12 cellular contexts compared by ENCODE assay signal in genomic region chr2:68182902-68183301, GRCh38.
"Had no signal": no experiment of that assay in that cellular context is flagged by ENCODE, and none has a peak within 500 bp of the region (broad histone marks: within the 10 kb centered on the region; RNA-seq: fewer than 3 reads in every experiment).

No MANE protein-coding gene starts in this region.

- H3K4me3 Mint-ChIP-seq: activated naive CD4-positive, alpha-beta T cell treated with anti-CD3 and anti-CD28 coated beads, Interleukin-2, amount 10 ng/mL, durations not matched to agents 7 days and 5 days had no signal

- H3K4me1 ChIP-seq: colonic mucosa, psoas muscle had no signal

- H3K27me3 Mint-ChIP-seq: activated naive CD4-positive, alpha-beta T cell treated with anti-CD3 and anti-CD28 coated beads, Interleukin-2, amount 10 ng/mL, durations not matched to agents 7 days and 5 days had no signal

- H3K27me3 ChIP-seq: colonic mucosa, right lobe of liver had no signal

- H3K9me3 Mint-ChIP-seq: activated naive CD4-positive, alpha-beta T cell treated with anti-CD3 and anti-CD28 coated beads, Interleukin-2, amount 10 ng/mL, durations not matched to agents 7 days and 5 days; activated T-helper 2 cell treated with anti-CD3 and anti-CD28 coated beads, Interferon-gamma antibody, Interleukin-2, Interleukin-4, amounts not matched to agents 10 μg/mL and 5 μg/mL and 100 μg/mL, durations not matched to agents 14 hours and 24 hours and 36 hours had no signal

- H3K9me3 ChIP-seq: colonic mucosa, psoas muscle, right lobe of liver had no signal

- H3K4me3 ChIP-seq: colonic mucosa, psoas muscle, right lobe of liver, smooth muscle cell had no signal

- H3K36me3 ChIP-seq: colonic mucosa had no signal

- DNase-seq: activated CD8-positive, alpha-beta memory T cell treated with anti-CD3 and anti-CD28 coated beads for 24 hours; activated naive CD4-positive, alpha-beta T cell treated with anti-CD3 and anti-CD28 coated beads, Interleukin-2, amount 10 ng/mL, durations not matched to agents 7 days and 5 days; amniotic stem cell; caudate nucleus; colonic mucosa; psoas muscle; right lobe of liver; T-helper 1 cell had no signal

- H3K27ac ChIP-seq: colonic mucosa, psoas muscle, right lobe of liver had no signal

- H3K4me1 Mint-ChIP-seq: activated naive CD4-positive, alpha-beta T cell treated with anti-CD3 and anti-CD28 coated beads, Interleukin-2, amount 10 ng/mL, durations not matched to agents 7 days and 5 days had no signal

- ATAC-seq: esophagus mucosa, left lobe of liver, psoas muscle, right lobe of liver had no signal
